18 cellular contexts compared by ENCODE assay signal in genomic region chr3:133910422-133910821, GRCh38. TPM values are rescaled to one million over a fixed set of nuclear protein-coding genes. Genes with fewer than 3 reads are reported as not detected.
DNase-seq lines count a peak whose midpoint lies in the region; ATAC-seq and TF ChIP-seq lines count a peak whose summit lies in the region.
"Had no signal": no experiment of that assay in that cellular context is flagged by ENCODE, and none has a peak within 500 bp of the region (broad histone marks: within the 10 kb centered on the region; RNA-seq: fewer than 3 reads in every experiment).

No MANE protein-coding gene starts in this region.

- TF ChIP-seq CTCF in BJ (IDR thresholded peaks at IDR 0.05; ENCODE audit: insufficient read depth, low read depth, low read length): peak; percentile 24; the same call in 1 of the 2 replicates
- peak in 2 of 3 experiments; percentile 47 to 59; a peak in 4 of 6 replicates for TF ChIP-seq CTCF in HCT116 (IDR thresholded peaks at IDR 0.05 in 2 of 3, conservative IDR thresholded peaks at IDR 0.05 in 1 of 3; ENCODE audit: borderline replicate concordance in 1 of 3, insufficient read depth in 1 of 3, low read depth in 2 of 3, low read length in 2 of 3)
- peak; percentile 57 for TF ChIP-seq CTCF in brain microvascular endothelial cell (IDR thresholded peaks at IDR 0.05; ENCODE audit: low read depth, low read length, missing control alignments)
- no peak for TF ChIP-seq CTCF in vagina (IDR thresholded peaks at IDR 0.05)

- in situ Hi-C loops in brain microvascular endothelial cell (cut with HindIII; ENCODE audit: low pct_ligation_motif_present, low sequenced_read_pairs): no loop called here

- no peak overlapping the region for H2BK5ac ChIP-seq in mesendoderm (ENCODE audit: low read length)

- TF ChIP-seq POLR2A in HCT116 (IDR thresholded peaks at IDR 0.05; ENCODE audit: borderline replicate concordance, extremely low read depth, insufficient read depth, insufficient read length): no peak
- TF ChIP-seq POLR2A in vagina (IDR thresholded peaks at IDR 0.05): no peak

- no peak overlapping the region for H3K4ac ChIP-seq in mesendoderm (ENCODE audit: low read depth, low read length)

- BruUV-seq in HCT116 (replicated peaks; lab: Mats Ljungman, UMichigan): no TSS peak

- no peak overlapping the region for H3K18ac ChIP-seq in mesendoderm (ENCODE audit: low read length)

- CTCF ChIA-PET in BJ (lab: Yijun Ruan, JAX) (interaction anchor here (1.6 kb wide), 1 partner anchor 303 kb away, joined by 3 read pairs; no protein-coding TSS in a partner anchor), HCT116 (lab: Charles Lee) (interaction anchor here (0.9 to 1.4 kb wide), 3 partner anchors 10 to 14 kb away, joined by 3 to 8 read pairs (median 4); no protein-coding TSS in a partner anchor)
- CTCF ChIA-PET in activated CD4-positive, alpha-beta T cell treated with anti-CD3 and anti-CD28 coated beads, Interleukin-2, amount 10 ng/mL, durations not matched to agents 7 days and 5 days (lab: Charles Lee): interaction anchor here (1.4 kb wide), 1 partner anchor 14 kb away, joined by 4 read pairs; no protein-coding TSS in a partner anchor

- POLR2A ChIA-PET in BJ (lab: Charles Lee): no interaction called here
- POLR2A ChIA-PET in HCT116 (lab: Charles Lee): no interaction called here
- POLR2A ChIA-PET in activated CD4-positive, alpha-beta T cell treated with anti-CD3 and anti-CD28 coated beads, Interleukin-2, amount 10 ng/mL, durations not matched to agents 7 days and 5 days (lab: Charles Lee): no interaction called here

- no peak overlapping the region for H3K4me3 Mint-ChIP-seq in activated CD4-positive, alpha-beta T cell treated with anti-CD3 and anti-CD28 coated beads, Interleukin-2, amount 10 ng/mL, durations not matched to agents 7 days and 5 days
- H3K4me3 Mint-ChIP-seq in natural killer cell treated with Interleukin-12 subunit alpha and Interleukin-12 subunit beta and Interleukin-15 and Interleukin-18, amount 100 ng/mL, for 72 hours: no peak overlapping the region
- H3K4me3 Mint-ChIP-seq: activated naive CD4-positive, alpha-beta T cell treated with anti-CD3 and anti-CD28 coated beads for 36 hours; brain; CD4-positive, CD25-positive, alpha-beta regulatory T cell had no signal

- no peaks in the 10 kb centered on the region for H3K4me1 Mint-ChIP-seq in activated CD4-positive, alpha-beta T cell treated with anti-CD3 and anti-CD28 coated beads, Interleukin-2, amount 10 ng/mL, durations not matched to agents 7 days and 5 days
- H3K4me1 Mint-ChIP-seq in natural killer cell treated with Interleukin-12 subunit alpha and Interleukin-12 subunit beta and Interleukin-15 and Interleukin-18, amount 100 ng/mL, for 72 hours (ENCODE audit: low read depth in 2 of 2): no peaks in the 10 kb centered on the region
- H3K4me1 Mint-ChIP-seq: brain; CD4-positive, CD25-positive, alpha-beta regulatory T cell had no signal

- H3K4me1 ChIP-seq in HCT116 (ENCODE audit: control insufficient read depth in 1 of 2, insufficient read depth in 2 of 2, low read length in 2 of 2) (no peaks in the 10 kb centered on the region), mesendoderm (ENCODE audit: control insufficient read depth, low read depth, low read length) (no peaks in the 10 kb centered on the region), vagina (no peaks in the 10 kb centered on the region)
- H3K4me1 ChIP-seq: heart right ventricle, psoas muscle, suprapubic skin had no signal

- H2BK15ac ChIP-seq in mesendoderm (replicated peaks; ENCODE audit: low read depth): no peak overlapping the region

- peaks cover 10% of the 10 kb centered on the region for H3K27me3 Mint-ChIP-seq in activated CD4-positive, alpha-beta T cell treated with anti-CD3 and anti-CD28 coated beads, Interleukin-2, amount 10 ng/mL, durations not matched to agents 7 days and 5 days
- peaks cover 12 to 24% of the 10 kb centered on the region in 2 donors for H3K27me3 Mint-ChIP-seq in natural killer cell treated with Interleukin-12 subunit alpha and Interleukin-12 subunit beta and Interleukin-15 and Interleukin-18, amount 100 ng/mL, for 72 hours

- no peaks in the 10 kb centered on the region for H3K36me3 Mint-ChIP-seq in activated CD4-positive, alpha-beta T cell treated with anti-CD3 and anti-CD28 coated beads, Interleukin-2, amount 10 ng/mL, durations not matched to agents 7 days and 5 days (ENCODE audit: low read depth)
- no peaks in the 10 kb centered on the region for H3K36me3 Mint-ChIP-seq in natural killer cell treated with Interleukin-12 subunit alpha and Interleukin-12 subunit beta and Interleukin-15 and Interleukin-18, amount 100 ng/mL, for 72 hours
- H3K36me3 Mint-ChIP-seq: brain; CD4-positive, CD25-positive, alpha-beta regulatory T cell had no signal

- no peak overlapping the region for H4K5ac ChIP-seq in mesendoderm (ENCODE audit: low read length)

- no peak overlapping the region for H3K56ac ChIP-seq in mesendoderm (ENCODE audit: low read length)

- DNase-seq in BJ (ENCODE audit: low read depth) (no peak), HCT116 (ENCODE audit: low read depth, low spot score) (no peak), brain microvascular endothelial cell (no peak), mesendoderm (peak; percentile 38), NCI-H187 (lab: John Stamatoyannopoulos, UW) (no peak), vagina (ENCODE audit: extremely low spot score in 2 of 2) (no peak)
- DNase-seq in activated CD4-positive, alpha-beta T cell treated with anti-CD3 and anti-CD28 coated beads, Interleukin-2, amount 10 ng/mL, durations not matched to agents 7 days and 5 days: no peak
- no peak for DNase-seq in natural killer cell treated with Interleukin-12 subunit alpha and Interleukin-12 subunit beta and Interleukin-15 and Interleukin-18, amount 100 ng/mL, for 72 hours (ENCODE audit: low spot score)
- DNase-seq: activated CD8-positive, alpha-beta memory T cell treated with anti-CD3 and anti-CD28 coated beads, Interleukin-2, amount 50 U/mL, for 48 hours; activated naive CD4-positive, alpha-beta T cell treated with anti-CD3 and anti-CD28 coated beads for 36 hours; CD4-positive, CD25-positive, alpha-beta regulatory T cell; heart right ventricle; kidney glomerular epithelial cell; NCI-H1436; psoas muscle had no signal

- no peaks in the 10 kb centered on the region for H3K79me2 ChIP-seq in HCT116 (ENCODE audit: insufficient read depth, low read length)
- H3K79me2 ChIP-seq in mesendoderm (ENCODE audit: control insufficient read depth, insufficient read depth, low read length): no peaks in the 10 kb centered on the region

- H2AK5ac ChIP-seq in mesendoderm (ENCODE audit: low read length): no peak overlapping the region

- no peaks in the 10 kb centered on the region for H3K9me3 Mint-ChIP-seq in activated CD4-positive, alpha-beta T cell treated with anti-CD3 and anti-CD28 coated beads, Interleukin-2, amount 10 ng/mL, durations not matched to agents 7 days and 5 days
- no peaks in the 10 kb centered on the region for H3K9me3 Mint-ChIP-seq in natural killer cell treated with Interleukin-12 subunit alpha and Interleukin-12 subunit beta and Interleukin-15 and Interleukin-18, amount 100 ng/mL, for 72 hours
- H3K9me3 Mint-ChIP-seq: activated naive CD4-positive, alpha-beta T cell treated with anti-CD3 and anti-CD28 coated beads for 36 hours had no signal

- H3K4me3 ChIP-seq in BJ (ENCODE audit: low read depth, low read length) (no peak overlapping the region), HCT116 (replicated peaks in 1 of 2; ENCODE audit: low read depth in 1 of 2, low read length in 2 of 2) (no peak overlapping the region), brain microvascular endothelial cell (ENCODE audit: low read depth, low read length) (no peak overlapping the region), mesendoderm (ENCODE audit: low read length) (no peak overlapping the region), vagina (no peak overlapping the region)
- H3K4me3 ChIP-seq: heart right ventricle, psoas muscle, suprapubic skin had no signal

- H3K9me2 ChIP-seq in HCT116 (ENCODE audit: insufficient read depth): no peaks in the 10 kb centered on the region

- peaks cover 5% of the 10 kb centered on the region for H3K27me3 ChIP-seq in BJ (ENCODE audit: control insufficient read depth, insufficient read depth, low read length)
- no peaks in the 10 kb centered on the region for H3K27me3 ChIP-seq in HCT116 (ENCODE audit: insufficient read depth, low read length)
- no peaks in the 10 kb centered on the region for H3K27me3 ChIP-seq in brain microvascular endothelial cell (replicated peaks)
- H3K27me3 ChIP-seq in mesendoderm (ENCODE audit: insufficient read depth, low read length, poor library complexity): no peaks in the 10 kb centered on the region
- no peaks in the 10 kb centered on the region for H3K27me3 ChIP-seq in vagina
- H3K27me3 ChIP-seq: suprapubic skin had no signal

- no CpG with 5 or more reads among the region's 2 CpGs for WGBS in mesendoderm (ENCODE audit: extremely low coverage, insufficient coverage, low lambda C conversion rate)

- no peaks in the 10 kb centered on the region for H4K20me1 ChIP-seq in HCT116 (ENCODE audit: insufficient read depth)

- H3K9ac ChIP-seq in HCT116 (ENCODE audit: low read length) (no peak overlapping the region), mesendoderm (ENCODE audit: low read length) (no peak overlapping the region)

- peak overlapping the region; percentile 66 for H2AFZ ChIP-seq in HCT116 (ENCODE audit: low read depth, low read length, poor library complexity, severe bottlenecking)

- no peaks in the 10 kb centered on the region for H3K79me1 ChIP-seq in mesendoderm (ENCODE audit: low read length)

- no peak overlapping the region for H2BK120ac ChIP-seq in mesendoderm (ENCODE audit: low read depth, low read length)

- ATAC-seq in HCT116: peak; percentile 87
- ATAC-seq in natural killer cell treated with Interleukin-12 subunit alpha and Interleukin-12 subunit beta and Interleukin-15 and Interleukin-18, amount 100 ng/mL, for 72 hours: no peak
- ATAC-seq: activated CD4-positive, CD25-positive, alpha-beta regulatory T cell treated with anti-CD3 and anti-CD28 coated beads, Interleukin-2, amount 50 U/mL, for 24 hours; heart right ventricle; psoas muscle had no signal

- no peaks in the 10 kb centered on the region for H3K9me3 ChIP-seq in HCT116 (ENCODE audit: control insufficient read depth in 1 of 2, insufficient read depth in 1 of 2, low read depth in 1 of 2, low read length in 2 of 2)
- H3K9me3 ChIP-seq in vagina: no peaks in the 10 kb centered on the region
- H3K9me3 ChIP-seq: heart right ventricle, psoas muscle, suprapubic skin had no signal

- RAD21 ChIA-PET in HCT116 (lab: Charles Lee; ENCODE audit: low non-redundant PET in 1 of 2, low total read pairs in 2 of 2, uncharacterized antibody in 2 of 2, unreplicated experiment in 2 of 2): no interaction called here

- no peak overlapping the region for H3K4me2 ChIP-seq in HCT116 (ENCODE audit: low read length)
- H3K4me2 ChIP-seq in mesendoderm (ENCODE audit: low read length): no peak overlapping the region

- H4K8ac ChIP-seq in mesendoderm (ENCODE audit: low read depth, low read length): no peak overlapping the region

- intact Hi-C loops in HCT116 (cut with micrococcal nuclease): no loop called here
- intact Hi-C loops in vagina (cut with DNase I): no loop called here

- H3K36me3 ChIP-seq in BJ (ENCODE audit: control insufficient read depth, insufficient read depth, low read length) (no peaks in the 10 kb centered on the region), HCT116 (ENCODE audit: control insufficient read depth in 1 of 2, insufficient read depth in 2 of 2, low read length in 2 of 2) (no peaks in the 10 kb centered on the region), brain microvascular endothelial cell (replicated peaks) (no peaks in the 10 kb centered on the region), mesendoderm (ENCODE audit: control insufficient read depth, insufficient read depth, low read length) (no peaks in the 10 kb centered on the region), vagina (no peaks in the 10 kb centered on the region)
- H3K36me3 ChIP-seq: heart right ventricle, suprapubic skin had no signal

- no peak overlapping the region for H3K27ac ChIP-seq in HCT116 (ENCODE audit: low read depth, low read length)
- H3K27ac ChIP-seq in brain microvascular endothelial cell: no peak overlapping the region
- no peak overlapping the region for H3K27ac ChIP-seq in mesendoderm (ENCODE audit: low read depth, low read length)
- H3K27ac ChIP-seq in vagina: no peak overlapping the region
- H3K27ac ChIP-seq: heart right ventricle, psoas muscle, suprapubic skin had no signal

- no peak overlapping the region for H3K23ac ChIP-seq in mesendoderm (ENCODE audit: low read length)

- H3K27ac Mint-ChIP-seq in activated CD4-positive, alpha-beta T cell treated with anti-CD3 and anti-CD28 coated beads, Interleukin-2, amount 10 ng/mL, durations not matched to agents 7 days and 5 days: no peak overlapping the region
- no peak overlapping the region for H3K27ac Mint-ChIP-seq in natural killer cell treated with Interleukin-12 subunit alpha and Interleukin-12 subunit beta and Interleukin-15 and Interleukin-18, amount 100 ng/mL, for 72 hours
- H3K27ac Mint-ChIP-seq: activated naive CD4-positive, alpha-beta T cell treated with anti-CD3 and anti-CD28 coated beads for 36 hours; brain; CD4-positive, CD25-positive, alpha-beta regulatory T cell had no signal

- TF ChIP-seq RAD21 in HCT116 (IDR thresholded peaks at IDR 0.05; ENCODE audit: low read depth): no peak

RNA-seq across cellular contexts. Expression of gene RAB6B, which starts 14.7 kb away (rescaled TPM):
- 2.0 and 3.0 TPM in 2 replicates for polyA plus RNA-seq in BJ (2011; rRNA removed)
- polyA minus RNA-seq in BJ (2011; rRNA and poly(A)+ RNA removed): 1.0 and 1.6 TPM in 2 replicates
- total RNA-seq in HCT116 (2021; ENCODE audit: unreplicated experiment) (14.1 TPM), vagina (3.7 TPM)
- polyA plus RNA-seq in HCT116 (2012): 12.2 and 14.9 TPM in 2 replicates
- polyA plus RNA-seq in mesendoderm (2013, experiment 1 of 2): 2.0 TPM
- 2.7 TPM for polyA plus RNA-seq in mesendoderm (2013, experiment 2 of 2)
- not detected for total RNA-seq in activated CD4-positive, alpha-beta T cell treated with anti-CD3 and anti-CD28 coated beads, Interleukin-2, amount 10 ng/mL, durations not matched to agents 7 days and 5 days
- total RNA-seq in natural killer cell treated with Interleukin-12 subunit alpha and Interleukin-12 subunit beta and Interleukin-15 and Interleukin-18, amount 100 ng/mL, for 72 hours: under 1 TPM; 0.21 to 0.81 TPM
- total RNA-seq: activated naive CD4-positive, alpha-beta T cell treated with anti-CD3 and anti-CD28 coated beads for 36 hours had no signal

Comparison
In these comparisons a context has a peak if more than half of its experiments do, and no peak if none do; other contexts are left out.
1. CTCF ChIP-seq: peak in BJ (single experiment), HCT116 (2 of 3) and brain microvascular endothelial cell (single experiment); none in vagina (0 of 3).